In genomic region chr2:222436040-222436413, GRCh38 we compare ENCODE assay signal across 14 cellular contexts. TPM values are rescaled to one million over a fixed set of nuclear protein-coding genes. Genes with fewer than 3 reads are reported as not detected.
DNase-seq lines count a peak whose midpoint lies in the region; ATAC-seq and TF ChIP-seq lines count a peak whose summit lies in the region.
"Had no signal": no experiment of that assay in that cellular context is flagged by ENCODE, and none has a peak within 500 bp of the region (broad histone marks: within the 10 kb centered on the region; RNA-seq: fewer than 3 reads in every experiment).

No MANE protein-coding gene starts in this region.

- intact Hi-C loops in left colon (cut with DNase I, micrococcal nuclease) = no loop called here

- peaks cover 6% of the 10 kb centered on the region for H3K9me3 Mint-ChIP-seq in WTC11
- H3K9me3 Mint-ChIP-seq: CD8-positive, alpha-beta T cell had no signal

- DNase-seq in ELR (ENCODE audit: low read depth) (peak; percentile 11), KBM-7 (peak; percentile 11), WTC11 (ENCODE audit: low spot score) (peak; percentile 17), left colon (no peak), NCI-H1092 treated with DMSO at 0.1 percent for 48 hours (lab: John Stamatoyannopoulos, UW) (no peak)
- DNase-seq: CD8-positive, alpha-beta T cell; Karpas-422; NCI-H187 treated with DMSO at 0.1 percent for 48 hours; NCI-H446; NCI-H69; SJCRH30 had no signal

- H3K27ac Mint-ChIP-seq in WTC11 = no peak overlapping the region
- H3K27ac Mint-ChIP-seq: CD8-positive, alpha-beta T cell had no signal

- POLR2A ChIA-PET in WTC11 (lab: Charles Lee) = no interaction called here

- ATAC-seq in WTC11 (no peak), left colon (peak; percentile 14), HG03520 (IDR thresholded peaks at IDR 0.05; ENCODE audit: unreplicated experiment) (no peak), HG02840 (IDR thresholded peaks at IDR 0.05; ENCODE audit: low FRiP score, unreplicated experiment) (no peak), GM18870 (IDR thresholded peaks at IDR 0.05; ENCODE audit: unreplicated experiment) (no peak)
- ATAC-seq: CD8-positive, alpha-beta T cell had no signal

- CTCF ChIA-PET in WTC11 (lab: Charles Lee) = no interaction called here

- TF ChIP-seq CTCF in WTC11 (IDR thresholded peaks at IDR 0.05) = no peak

- in situ Hi-C loops in KBM-7 (cut with MboI; ENCODE audit: low pct_unique_long_range_greater_than_20kb, low sequenced_read_pairs) = no loop called here

- H3K27me3 Mint-ChIP-seq in WTC11 (ENCODE audit: low read depth) = peaks cover 97% of the 10 kb centered on the region

- H3K4me3 Mint-ChIP-seq in WTC11 = no peak overlapping the region
- H3K4me3 Mint-ChIP-seq: CD8-positive, alpha-beta T cell had no signal

- H3K4me1 Mint-ChIP-seq in WTC11 = peaks cover 16% of the 10 kb centered on the region

- H3K36me3 Mint-ChIP-seq in WTC11 = no peaks in the 10 kb centered on the region
- H3K36me3 Mint-ChIP-seq: CD8-positive, alpha-beta T cell had no signal

TF ChIP-seq in WTC11, 78 proteins besides CTCF, POLR2A, EP300 and RAD21:
- TF ChIP-seq STAT6 (CRISPR knock-in tag; conservative IDR thresholded peaks at IDR 0.05; ENCODE audit: low read depth) (no peak), SMAD3 (CRISPR knock-in tag; IDR thresholded peaks at IDR 0.05; ENCODE audit: borderline replicate concordance) (no peak), MXD4 (CRISPR knock-in tag; IDR thresholded peaks at IDR 0.05; ENCODE audit: borderline replicate concordance) (no peak), ATF6 (CRISPR knock-in tag; IDR thresholded peaks at IDR 0.05) (no peak), CBFB (CRISPR knock-in tag; IDR thresholded peaks at IDR 0.05; ENCODE audit: low read depth) (no peak)
- TF ChIP-seq, protein P1, sequence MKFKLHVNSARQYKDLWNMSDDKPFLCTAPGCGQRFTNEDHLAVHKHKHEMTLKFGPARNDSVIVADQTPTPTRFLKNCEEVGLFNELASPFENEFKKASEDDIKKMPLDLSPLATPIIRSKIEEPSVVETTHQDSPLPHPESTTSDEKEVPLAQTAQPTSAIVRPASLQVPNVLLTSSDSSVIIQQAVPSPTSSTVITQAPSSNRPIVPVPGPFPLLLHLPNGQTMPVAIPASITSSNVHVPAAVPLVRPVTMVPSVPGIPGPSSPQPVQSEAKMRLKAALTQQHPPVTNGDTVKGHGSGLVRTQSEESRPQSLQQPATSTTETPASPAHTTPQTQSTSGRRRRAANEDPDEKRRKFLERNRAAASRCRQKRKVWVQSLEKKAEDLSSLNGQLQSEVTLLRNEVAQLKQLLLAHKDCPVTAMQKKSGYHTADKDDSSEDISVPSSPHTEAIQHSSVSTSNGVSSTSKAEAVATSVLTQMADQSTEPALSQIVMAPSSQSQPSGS (CRISPR knock-in tag; IDR thresholded peaks at IDR 0.05; ENCODE audit: borderline replicate concordance, low read depth) = no peak
- TF ChIP-seq, protein P2, sequence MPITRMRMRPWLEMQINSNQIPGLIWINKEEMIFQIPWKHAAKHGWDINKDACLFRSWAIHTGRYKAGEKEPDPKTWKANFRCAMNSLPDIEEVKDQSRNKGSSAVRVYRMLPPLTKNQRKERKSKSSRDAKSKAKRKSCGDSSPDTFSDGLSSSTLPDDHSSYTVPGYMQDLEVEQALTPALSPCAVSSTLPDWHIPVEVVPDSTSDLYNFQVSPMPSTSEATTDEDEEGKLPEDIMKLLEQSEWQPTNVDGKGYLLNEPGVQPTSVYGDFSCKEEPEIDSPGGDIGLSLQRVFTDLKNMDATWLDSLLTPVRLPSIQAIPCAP (CRISPR knock-in tag; IDR thresholded peaks at IDR 0.05) = no peak

RNA-seq across cellular contexts. Expression of gene SGPP2, which starts 11.7 kb away (rescaled TPM):
- total RNA-seq in WTC11 (2021) (0.07 to 0.11 TPM (median 0.07 TPM) in 3 replicates), left colon (10 to 100 TPM; 74.9 to 75.9 TPM)
- total RNA-seq: SJCRH30 had no signal

Comparison
In these comparisons a context has a peak if more than half of its experiments do, and no peak if none do; other contexts are left out.
1. DNase-seq: peak in ELR (single experiment), KBM-7 (single experiment) and WTC11 (single experiment); none in left colon (0 of 2) and NCI-H1092 treated with DMSO at 0.1 percent for 48 hours (single experiment).
2. RNA of gene SGPP2, which starts 11.7 kb away (total RNA-seq): 74.9 to 75.9 TPM in left colon; 0.07 to 0.11 TPM in WTC11; every median in the first group is over 10 times any median in the second.